25 cellular contexts compared by ENCODE assay signal in the genomic region with DNA sequence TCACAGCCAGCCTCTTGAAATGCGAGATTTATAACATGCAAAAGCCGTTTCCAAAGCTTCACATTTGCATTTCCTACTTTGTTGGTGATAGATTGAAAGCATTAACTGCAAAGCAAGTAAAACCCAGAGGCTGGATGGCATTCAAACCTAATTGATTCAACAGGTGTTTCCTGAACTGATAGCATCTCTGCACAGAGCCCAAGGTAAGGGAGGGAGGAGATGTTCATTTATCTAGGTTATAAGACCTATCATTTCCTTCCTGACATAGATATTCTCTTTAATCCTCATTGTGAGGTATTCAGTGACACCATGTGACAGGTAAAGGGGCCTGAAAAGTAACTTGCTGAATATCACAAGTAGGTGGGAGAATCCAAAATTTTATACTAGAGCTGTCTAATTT.
"Had no signal": no experiment of that assay in that cellular context is flagged by ENCODE, and none has a peak within 500 bp of the region (broad histone marks: within the 10 kb centered on the region; RNA-seq: fewer than 3 reads in every experiment).

No MANE protein-coding gene starts in this region.

- H3K27ac Mint-ChIP-seq: activated B cell treated with CpG ODN at 0.5 μM for 24 hours; activated CD8-positive, alpha-beta T cell treated with anti-CD3 and anti-CD28 coated beads for 36 hours; activated T-helper 17 cell treated with anti-CD3 and anti-CD28 coated beads, Interleukin-2, amount 50 U/mL, for 72 hours; endodermal cell; natural killer cell treated with Interleukin-12 subunit alpha and Interleukin-12 subunit beta and Interleukin-15 and Interleukin-18, amount 100 ng/mL, for 72 hours; type B pancreatic cell had no signal

- DNase-seq: activated B cell treated with CpG ODN at 0.5 μM for 24 hours; activated CD4-positive, alpha-beta T cell treated with anti-CD3 and anti-CD28 coated beads, Interleukin-2, amount 50 U/mL, for 1 hour; activated CD8-positive, alpha-beta T cell treated with anti-CD3 and anti-CD28 coated beads for 36 hours; activated gamma-delta T cell treated with Interleukin-2 at 50 U/mL for 16 hours; activated naive CD4-positive, alpha-beta T cell treated with anti-CD3 and anti-CD28 coated beads, Interleukin-2, amount 50 U/mL, for 16 hours; activated T-cell treated with anti-CD3 and anti-CD28 coated beads, Interleukin-2, amount 50 U/mL, for 4 hours; amniotic stem cell; caudate nucleus; endodermal cell; foreskin fibroblast; heart left ventricle; kidney glomerular epithelial cell; left lung; mesendoderm; right lobe of liver; stimulated activated CD4-positive, alpha-beta T cell treated with anti-CD3 and anti-CD28 coated beads, Interleukin-2, amount 100 ng/mL, for 48 hours; stimulated activated naive CD4-positive, alpha-beta T cell treated with Interleukin-2 at 50 U/mL for 16 hours; T-helper 2 cell; uterus had no signal

- H3K36me3 Mint-ChIP-seq: type B pancreatic cell had no signal

- H3K4me3 ChIP-seq: heart left ventricle, left lung, lung, right lobe of liver, thoracic aorta, uterus had no signal

- ATAC-seq: activated CD8-positive, alpha-beta T cell treated with anti-CD3 and anti-CD28 coated beads for 36 hours; activated T-cell treated with anti-CD3 and anti-CD28 coated beads, Interleukin-2, amount 50 U/mL, for 4 hours; activated T-helper 17 cell treated with anti-CD3 and anti-CD28 coated beads, Interleukin-2, amount 50 U/mL, for 72 hours; esophagus mucosa; heart left ventricle; left lung; natural killer cell treated with Interleukin-12 subunit alpha and Interleukin-12 subunit beta and Interleukin-15 and Interleukin-18, amount 100 ng/mL, for 72 hours; right lobe of liver had no signal

- H3K36me3 ChIP-seq: heart left ventricle, left lung, right lobe of liver, thoracic aorta, uterus had no signal

- H3K9me3 ChIP-seq: right lobe of liver, thoracic aorta, uterus had no signal

- H3K27me3 Mint-ChIP-seq: activated B cell treated with CpG ODN at 0.5 μM for 24 hours had no signal

- H3K4me1 ChIP-seq: heart left ventricle, left lung, uterus had no signal

- H3K4me3 Mint-ChIP-seq: activated B cell treated with CpG ODN at 0.5 μM for 24 hours; activated CD8-positive, alpha-beta T cell treated with anti-CD3 and anti-CD28 coated beads for 36 hours; activated T-cell treated with anti-CD3 and anti-CD28 coated beads, Interleukin-2, amount 50 U/mL, for 4 hours; activated T-helper 17 cell treated with anti-CD3 and anti-CD28 coated beads, Interleukin-2, amount 50 U/mL, for 72 hours; endodermal cell; natural killer cell treated with Interleukin-12 subunit alpha and Interleukin-12 subunit beta and Interleukin-15 and Interleukin-18, amount 100 ng/mL, for 72 hours; type B pancreatic cell had no signal

- H3K27me3 ChIP-seq: heart left ventricle, left lung, right lobe of liver, uterus had no signal

- H3K4me1 Mint-ChIP-seq: activated B cell treated with CpG ODN at 0.5 μM for 24 hours had no signal

- H3K27ac ChIP-seq: heart left ventricle, left lung, right lobe of liver, thoracic aorta, uterus had no signal
